In the genomic region with DNA sequence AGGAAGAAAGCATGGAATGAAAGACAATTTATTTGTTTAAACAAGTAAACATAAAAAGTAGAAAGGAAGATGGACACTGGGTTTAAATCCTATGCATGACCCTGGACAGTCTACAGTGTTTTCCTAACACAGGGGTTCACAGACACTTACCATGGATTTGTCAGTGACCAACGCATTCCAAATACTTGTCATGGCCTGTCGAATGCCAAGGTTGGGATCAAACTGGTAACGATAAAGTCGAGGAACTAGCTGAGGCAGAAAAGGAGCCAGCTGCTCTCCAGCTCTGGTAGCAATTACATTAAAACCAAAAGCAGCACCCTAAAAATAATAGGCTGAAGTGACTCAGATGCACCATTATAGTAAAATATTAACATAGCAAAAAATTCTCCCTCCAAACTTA, we compare ENCODE assay signal across 8 cellular contexts. TPM values are rescaled to one million over a fixed set of nuclear protein-coding genes. Genes with fewer than 3 reads are reported as not detected.
"Had no signal": no experiment of that assay in that cellular context is flagged by ENCODE, and none has a peak within 500 bp of the region (broad histone marks: within the 10 kb centered on the region; RNA-seq: fewer than 3 reads in every experiment).

No MANE protein-coding gene starts in this region.

- H3K4me3 Mint-ChIP-seq: H9 had no signal

- DNase-seq: GM23248, H9, HCEC 1CT, IMR-90 had no signal

- H3K9ac ChIP-seq: GM23248 had no signal

- FAIRE-seq: H1, H54, HTR-8/SVneo had no signal

- H2AFZ ChIP-seq: GM23248 had no signal

- H3K27ac ChIP-seq: GM23248 had no signal

- H3K9me3 Mint-ChIP-seq: H9 had no signal

- H3K4me1 Mint-ChIP-seq: H9 had no signal

- H3K4me3 ChIP-seq: GM23248 had no signal

- H3K27ac Mint-ChIP-seq: H9 had no signal

RNA-seq across cellular contexts. Expression of gene OR2K2, which starts 59.4 kb away (rescaled TPM):
- total RNA-seq: GM23248, H1, H9, HT-29, IMR-90 had no signal
- polyA plus RNA-seq: GM23248, H1, IMR-90 had no signal
